Comparison of ENCODE assay signal across 14 cellular contexts in genomic region chr14:23361320-23361719, GRCh38. TPM values are rescaled to one million over a fixed set of nuclear protein-coding genes. Genes with fewer than 3 reads are reported as not detected.
A peak's percentile ranks its signal among the peaks of the same experiment; 100 is the strongest.
DNase-seq lines count a peak whose midpoint lies in the region; ATAC-seq and TF ChIP-seq lines count a peak whose summit lies in the region.
"Had no signal": no experiment of that assay in that cellular context is flagged by ENCODE, and none has a peak within 500 bp of the region (broad histone marks: within the 10 kb centered on the region; RNA-seq: fewer than 3 reads in every experiment).

No MANE protein-coding gene starts in this region.

- H3K4me1 Mint-ChIP-seq in progenitor cell of endocrine pancreas (ENCODE audit: low read depth) = peaks cover 18% of the 10 kb centered on the region
- H3K4me1 Mint-ChIP-seq in CD4-positive, alpha-beta T cell (ENCODE audit: low read depth) = no peaks in the 10 kb centered on the region

- intact Hi-C loops in CD4-positive, alpha-beta T cell (cut with DNase I, micrococcal nuclease) = no loop called here

- CTCF ChIA-PET in CD4-positive, alpha-beta T cell (lab: Charles Lee) = no interaction called here

- no peak for ATAC-seq in HG03439 (IDR thresholded peaks at IDR 0.05; ENCODE audit: unreplicated experiment)
- no peak for ATAC-seq in CD4-positive, alpha-beta T cell (ENCODE audit: poor library complexity)
- ATAC-seq: naive thymus-derived CD8-positive, alpha-beta T cell had no signal

- H3K9me3 ChIP-seq in CD4-positive, alpha-beta T cell (ENCODE audit: control insufficient read depth, low read length) = no peaks in the 10 kb centered on the region
- H3K9me3 ChIP-seq: testis had no signal

- H3K36me3 Mint-ChIP-seq in progenitor cell of endocrine pancreas (ENCODE audit: insufficient read depth) = peaks cover 4% of the 10 kb centered on the region
- no peaks in the 10 kb centered on the region for H3K36me3 Mint-ChIP-seq in CD4-positive, alpha-beta T cell (ENCODE audit: low read depth)
- H3K36me3 Mint-ChIP-seq: naive thymus-derived CD8-positive, alpha-beta T cell had no signal

- no peak overlapping the region for H3K27ac ChIP-seq in CD4-positive, alpha-beta T cell (ENCODE audit: low read depth, low read length)
- H3K27ac ChIP-seq: testis had no signal

- H3K4me3 Mint-ChIP-seq in progenitor cell of endocrine pancreas (ENCODE audit: low read depth) = no peak overlapping the region
- no peak overlapping the region for H3K4me3 Mint-ChIP-seq in CD4-positive, alpha-beta T cell
- H3K4me3 Mint-ChIP-seq: naive thymus-derived CD8-positive, alpha-beta T cell had no signal

- TF ChIP-seq CTCF in GM12865 (IDR thresholded peaks at IDR 0.05; ENCODE audit: insufficient read depth, low read depth, low read length, missing control alignments) (no peak), fibroblast of pulmonary artery (IDR thresholded peaks at IDR 0.05; ENCODE audit: low read length, missing control alignments) (no peak), progenitor cell of endocrine pancreas (IDR thresholded peaks at IDR 0.05; ENCODE audit: unreplicated experiment) (no peak)
- TF ChIP-seq CTCF in CD4-positive, alpha-beta T cell (IDR thresholded peaks at IDR 0.05) = no peak

- H3K9me3 Mint-ChIP-seq in progenitor cell of endocrine pancreas (ENCODE audit: low read depth) = no peaks in the 10 kb centered on the region
- H3K9me3 Mint-ChIP-seq in CD4-positive, alpha-beta T cell = no peaks in the 10 kb centered on the region
- H3K9me3 Mint-ChIP-seq: naive thymus-derived CD8-positive, alpha-beta T cell had no signal

- H3K27me3 Mint-ChIP-seq in progenitor cell of endocrine pancreas = no peaks in the 10 kb centered on the region
- H3K27me3 Mint-ChIP-seq in CD4-positive, alpha-beta T cell = peaks cover 34% of the 10 kb centered on the region

- H3K27ac Mint-ChIP-seq in progenitor cell of endocrine pancreas = peak overlapping the region; percentile 36
- H3K27ac Mint-ChIP-seq in CD4-positive, alpha-beta T cell = no peak overlapping the region

- POLR2A ChIA-PET in CD4-positive, alpha-beta T cell (lab: Charles Lee) = interaction anchor here (1.1 kb wide), 1 partner anchor 40 kb away, joined by 3 read pairs; the partner anchor contains the start of gene PABPN1

- H3K27me3 ChIP-seq in CD4-positive, alpha-beta T cell (ENCODE audit: control insufficient read depth, insufficient read depth, low read length) = peaks cover 15% of the 10 kb centered on the region
- H3K27me3 ChIP-seq: testis had no signal

- peak; percentile 16 for DNase-seq in GM12865 (ENCODE audit: low read depth)
- DNase-seq in RKO (ENCODE audit: low spot score) = peak; percentile 19
- DNase-seq in fibroblast of pulmonary artery (ENCODE audit: low read depth) = peak; percentile 46
- no peak for DNase-seq in progenitor cell of endocrine pancreas (ENCODE audit: low spot score, unreplicated experiment)
- no peak for DNase-seq in NCI-H82 (lab: John Stamatoyannopoulos, UW)
- no peak for DNase-seq in CD4-positive, alpha-beta T cell
- DNase-seq in T1000 (lab: John Stamatoyannopoulos, UW) = no peak
- DNase-seq: dermis blood vessel endothelial cell; naive thymus-derived CD8-positive, alpha-beta T cell; NCI-H1694; stimulated activated CD4-positive, alpha-beta T cell treated with anti-CD3 and anti-CD28 coated beads, Interleukin-1b, Interleukin-23, amount 100 ng/mL, for 48 hours; T-helper 2 cell; testis had no signal

- no peak overlapping the region for H3K4me3 ChIP-seq in GM12865 (ENCODE audit: low read depth, low read length)
- H3K4me3 ChIP-seq in fibroblast of pulmonary artery (replicated peaks; ENCODE audit: low read depth, low read length) = no peak overlapping the region
- H3K4me3 ChIP-seq: testis had no signal

RNA-seq across cellular contexts. Expression of gene EFS, which starts 3.7 kb away (rescaled TPM):
- 66.8 and 69.6 TPM in 2 replicates for total RNA-seq in progenitor cell of endocrine pancreas
- total RNA-seq in CD4-positive, alpha-beta T cell = not detected
- total RNA-seq: naive thymus-derived CD8-positive, alpha-beta T cell had no signal

RNA-seq across cellular contexts. Expression of gene SLC22A17, which starts 8.6 kb away (rescaled TPM):
- total RNA-seq in progenitor cell of endocrine pancreas = 26.2 and 29.3 TPM in 2 replicates
- total RNA-seq in CD4-positive, alpha-beta T cell = 10 to 100 TPM; 19.5 to 21.1 TPM

RNA-seq across cellular contexts. Expression of gene IL25, which starts 11.3 kb away (rescaled TPM):
- total RNA-seq in progenitor cell of endocrine pancreas = not detected in 2 replicates
- total RNA-seq in CD4-positive, alpha-beta T cell = not detected
- total RNA-seq: dermis blood vessel endothelial cell; naive thymus-derived CD8-positive, alpha-beta T cell had no signal

RNA-seq across cellular contexts. Expression of gene CMTM5, which starts 15.5 kb away (rescaled TPM):
- not detected in 2 replicates for total RNA-seq in progenitor cell of endocrine pancreas
- not detected for total RNA-seq in CD4-positive, alpha-beta T cell
- total RNA-seq: dermis blood vessel endothelial cell; naive thymus-derived CD8-positive, alpha-beta T cell had no signal

RNA-seq across cellular contexts. Expression of gene PABPN1, which starts 40.1 kb away (rescaled TPM):
- 318 and 338 TPM in 2 replicates for total RNA-seq in progenitor cell of endocrine pancreas
- 100 to 1,000 TPM; 188 to 195 TPM for total RNA-seq in CD4-positive, alpha-beta T cell

Comparison
In these comparisons a context has a peak if more than half of its experiments do, and no peak if none do; other contexts are left out.
1. DNase-seq: peak in GM12865 (single experiment), RKO (single experiment) and fibroblast of pulmonary artery (single experiment); none in progenitor cell of endocrine pancreas (single experiment), NCI-H82 (single experiment), CD4-positive, alpha-beta T cell (0 of 10) and T1000 (single experiment).
2. RNA of gene EFS, which starts 3.7 kb away (total RNA-seq): 66.8 to 69.6 TPM in progenitor cell of endocrine pancreas; not detected in CD4-positive, alpha-beta T cell; every median in the first group is over 10 times any median in the second.